Comparison of ENCODE assay signal across 8 cellular contexts in genomic region chr5:56814963-56815656, GRCh38. TPM values are rescaled to one million over a fixed set of nuclear protein-coding genes. Genes with fewer than 3 reads are reported as not detected.
A peak's percentile ranks its signal among the peaks of the same experiment; 100 is the strongest.
DNase-seq lines count a peak whose midpoint lies in the region; ATAC-seq and TF ChIP-seq lines count a peak whose summit lies in the region.

MAP3K1 (plus strand) TSS chr5:56815549; CDS start chr5:56815574, 25 bp downstream.

- H3K27me3 ChIP-seq in SJCRH30 (no peaks in the 10 kb centered on the region), foreskin keratinocyte (no peaks in the 10 kb centered on the region), neural progenitor cell (peaks cover 38% of the 10 kb centered on the region), stomach smooth muscle (ENCODE audit: control insufficient read depth in 1 of 2, insufficient read depth in 2 of 2, low read length in 2 of 2) (no peaks in the 10 kb centered on the region)

- H3K9ac ChIP-seq in neural progenitor cell, result no peak within 1 kb of the TSS
- peak within 1 kb of the TSS; percentile 29 to 72 for H3K9ac ChIP-seq in stomach smooth muscle (ENCODE audit: low read length in 2 of 2)

- H3K4me1 Mint-ChIP-seq in neural progenitor cell, result peaks cover 19% of the 10 kb centered on the region

- H3K27ac Mint-ChIP-seq in neural progenitor cell, result no peak within 1 kb of the TSS

- H3K27me3 Mint-ChIP-seq in neural progenitor cell (ENCODE audit: insufficient read depth, low read depth), result peaks cover 9% of the 10 kb centered on the region

- H3K79me2 ChIP-seq in neural progenitor cell (ENCODE audit: low read depth), result peaks cover 40% of the 10 kb centered on the region

- peak within 1 kb of the TSS; percentile 96 for H2AFZ ChIP-seq in neural progenitor cell (replicated peaks)

- H3K36me3 Mint-ChIP-seq in neural progenitor cell, result no peaks in the 10 kb centered on the region

- H3K4me1 ChIP-seq in SJCRH30, result no peaks in the 10 kb centered on the region
- peaks cover 16% of the 10 kb centered on the region for H3K4me1 ChIP-seq in foreskin keratinocyte
- H3K4me1 ChIP-seq in neural progenitor cell, result peaks cover 22% of the 10 kb centered on the region
- peaks cover 3% of the 10 kb centered on the region for H3K4me1 ChIP-seq in stomach smooth muscle (ENCODE audit: control insufficient read depth, insufficient read depth, low read length)

- TF ChIP-seq CTCF in foreskin keratinocyte (conservative IDR thresholded peaks at IDR 0.05), result peak; percentile 45
- peak; percentile 20 for TF ChIP-seq CTCF in neural progenitor cell (IDR thresholded peaks at IDR 0.05)

- DNase-seq in DMS53 (lab: John Stamatoyannopoulos, UW), result peak; percentile 96
- peak; percentile 63 for DNase-seq in HuH-7.5 (ENCODE audit: low spot score)
- peak; percentile 63 to 78 for DNase-seq in SJCRH30
- peak; percentile 68 for DNase-seq in activated gamma-delta T cell treated with anti-CD3 and anti-CD28 coated beads, Interleukin-2, amount 50 U/mL, for 16 hours (ENCODE audit: low read depth)
- peak; percentile 45 to 68 for DNase-seq in foreskin keratinocyte
- DNase-seq in neural progenitor cell (ENCODE audit: low spot score), result peak; percentile 91

- H3K9me3 ChIP-seq in SJCRH30 (replicated peaks) (no peaks in the 10 kb centered on the region), neural progenitor cell (ENCODE audit: low read depth) (no peaks in the 10 kb centered on the region), stomach smooth muscle (ENCODE audit: control insufficient read depth in 2 of 2, low read length in 2 of 2) (no peaks in the 10 kb centered on the region)

- peaks cover 38% of the 10 kb centered on the region for H4K20me1 ChIP-seq in neural progenitor cell (ENCODE audit: low read depth)

- peak within 1 kb of the TSS; percentile 92 for H3K4me3 Mint-ChIP-seq in neural progenitor cell

- peaks cover 27% of the 10 kb centered on the region for H3F3A ChIP-seq in neural progenitor cell (ENCODE audit: low read depth)

- H3K4me2 ChIP-seq in neural progenitor cell, result peak within 1 kb of the TSS; percentile 92

- H3K36me3 ChIP-seq in SJCRH30, result no peaks in the 10 kb centered on the region
- H3K36me3 ChIP-seq in neural progenitor cell, result no peaks in the 10 kb centered on the region
- no peaks in the 10 kb centered on the region for H3K36me3 ChIP-seq in stomach smooth muscle (ENCODE audit: control insufficient read depth in 2 of 2, insufficient read depth in 2 of 2, low read length in 2 of 2)

- ATAC-seq in GM21515 (IDR thresholded peaks at IDR 0.05; ENCODE audit: unreplicated experiment), result peak; percentile 59
- ATAC-seq in foreskin keratinocyte, result peak; percentile 75

- no peaks in the 10 kb centered on the region for H3K9me3 Mint-ChIP-seq in neural progenitor cell

- H3K27ac ChIP-seq in SJCRH30 (peak within 1 kb of the TSS; percentile 12; the same call in 1 of the 2 replicates), foreskin keratinocyte (peak within 1 kb of the TSS; percentile 90), neural progenitor cell (no peak within 1 kb of the TSS), stomach smooth muscle (ENCODE audit: low read length) (no peak within 1 kb of the TSS)

- H3K4me3 ChIP-seq in SJCRH30 (peak within 1 kb of the TSS; percentile 77), neural progenitor cell (peak within 1 kb of the TSS; percentile 94), stomach smooth muscle (ENCODE audit: low read length in 2 of 2) (peak within 1 kb of the TSS; percentile 84 to 97)

RNA-seq across cellular contexts. Expression of gene MAP3K1, which starts in this region (rescaled TPM):
- total RNA-seq in SJCRH30 (2014; rRNA removed; shearing (Covaris generic)), result 11.3 and 11.4 TPM in 2 replicates
- 11.9 and 13.6 TPM in 2 replicates for total RNA-seq in foreskin keratinocyte
- 2.1 and 2.8 TPM in 2 replicates for polyA plus RNA-seq in foreskin keratinocyte
- total RNA-seq in neural progenitor cell (ENCODE audit: low replicate concordance), result 20.3 and 22.2 TPM in 2 replicates

Comparison
In these comparisons a context has a peak if more than half of its experiments do, and no peak if none do; other contexts are left out.
1. H3K27ac ChIP-seq: peak in SJCRH30 (single experiment) and foreskin keratinocyte (single experiment); none in neural progenitor cell (single experiment) and stomach smooth muscle (single experiment).
2. Peak in every context shown above with its lines, with median percentiles within 50 percentile points of each other: DNase-seq and H3K4me3 ChIP-seq.